ENCODE assay signal across 8 cellular contexts in the genomic region with DNA sequence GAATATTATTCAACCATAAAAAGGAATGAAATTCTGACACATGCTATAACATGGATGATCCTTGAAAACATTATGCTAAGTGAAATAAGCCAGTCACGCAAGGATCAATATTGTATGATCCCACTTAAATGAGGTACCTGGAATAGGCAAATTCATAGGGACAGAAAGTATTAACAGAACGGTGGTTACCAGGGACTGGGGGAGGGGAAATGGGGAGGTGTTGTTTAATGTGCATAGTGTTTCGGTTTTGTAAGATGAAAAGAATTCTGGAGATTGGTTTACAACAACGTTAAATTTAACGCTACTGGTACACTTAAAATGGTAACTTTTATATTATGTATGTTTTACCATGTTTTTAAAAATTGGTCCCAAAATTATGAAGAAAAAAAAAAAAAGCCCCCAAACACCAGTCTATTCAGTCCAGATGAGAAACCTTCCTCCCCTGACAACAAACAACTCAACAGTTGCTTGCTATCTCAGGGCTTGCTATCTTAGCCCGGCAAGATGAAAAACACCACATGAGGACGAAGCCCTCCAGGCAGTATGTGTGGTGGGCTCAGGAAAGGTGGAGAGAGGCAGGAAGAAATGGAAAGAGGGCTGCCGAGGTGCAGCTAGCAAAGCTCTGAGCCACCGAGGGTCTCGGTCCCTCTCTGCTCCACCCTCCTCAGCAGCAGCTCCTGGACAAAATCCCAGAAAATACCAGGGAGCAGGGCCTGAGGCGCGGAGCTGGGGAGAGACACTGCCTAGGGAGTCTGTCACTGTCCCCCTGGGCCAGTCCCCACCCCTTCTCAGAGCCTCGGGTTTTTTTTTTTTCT. TPM values are rescaled to one million over a fixed set of nuclear protein-coding genes. Genes with fewer than 3 reads are reported as not detected.
DNase-seq lines count a peak whose midpoint lies in the region; ATAC-seq and TF ChIP-seq lines count a peak whose summit lies in the region.

No MANE protein-coding gene starts in this region.

- peak overlapping the region; percentile 85 for H2BK120ac ChIP-seq in IMR-90 (ENCODE audit: low read depth, low read length)

- no peak for TF ChIP-seq POLR2A in IMR-90 (IDR thresholded peaks at IDR 0.05; ENCODE audit: low read depth, low read length)

- CTCF ChIA-PET in IMR-90 (lab: Yijun Ruan, JAX) = interaction anchor here (0.6 to 1.9 kb wide), 3 partner anchors 13 to 569 kb away, joined by 3 to 9 read pairs (median 4); no protein-coding TSS in a partner anchor

- no TSS peak for BruUV-seq in IMR-90 (replicated peaks; lab: Mats Ljungman, UMichigan)

- ATAC-seq in IMR-90 (ENCODE audit: low read depth) (peak; percentile 1; the same call in 1 of the 2 replicates), GM21529 (IDR thresholded peaks at IDR 0.05; ENCODE audit: unreplicated experiment) (no peak), HG02840 (IDR thresholded peaks at IDR 0.05; ENCODE audit: low FRiP score, unreplicated experiment) (no peak), left lobe of liver (no peak)

- POLR2A ChIA-PET in IMR-90 (lab: Charles Lee; ENCODE audit: unreplicated experiment) = interaction anchor here (1.1 kb wide), 1 partner anchor 15 kb away, joined by 3 read pairs; no protein-coding TSS in a partner anchor

- H3K9ac ChIP-seq in IMR-90 (ENCODE audit: low read depth, low read length) = peak overlapping the region; percentile 37

- peak overlapping the region; percentile 74 for H2BK5ac ChIP-seq in IMR-90 (ENCODE audit: low read depth, low read length, poor library complexity, severe bottlenecking)

- DNase-seq in IMR-90 = no peak
- peak; percentile 30 for DNase-seq in activated naive CD4-positive, alpha-beta T cell treated with anti-CD3 and anti-CD28 coated beads, Interleukin-2, amount 50 U/mL, for 16 hours
- peak; percentile 34 for DNase-seq in stimulated activated CD8-positive, alpha-beta memory T cell treated with anti-CD3 and anti-CD28 coated beads, Interleukin-4, amount 100 ng/mL, for 48 hours
- no peak for DNase-seq in left lobe of liver (ENCODE audit: low spot score)
- DNase-seq in posterior vena cava (ENCODE audit: low spot score) = no peak

- peak overlapping the region; percentile 90 for H3K27ac ChIP-seq in IMR-90 (ENCODE audit: insufficient read depth, low read length)
- peak overlapping the region; percentile 76 for H3K27ac ChIP-seq in layer of hippocampus (ENCODE audit: low read depth, low read length)

- peak overlapping the region; percentile 92 for H3K4ac ChIP-seq in IMR-90 (ENCODE audit: low read depth, low read length)

- no peaks in the 10 kb centered on the region for H3K9me3 ChIP-seq in IMR-90 (ENCODE audit: control insufficient read depth, insufficient read depth, low read length)

- H2AK5ac ChIP-seq in IMR-90 (ENCODE audit: low read depth, low read length) = peak overlapping the region; percentile 92

- H3K23ac ChIP-seq in IMR-90 (ENCODE audit: low read depth, low read length) = peak overlapping the region; percentile 86

- peak overlapping the region; percentile 74 for H3K56ac ChIP-seq in IMR-90 (ENCODE audit: extremely low read depth, insufficient read depth, low read length)

- intact Hi-C loops in IMR-90 (cut with micrococcal nuclease) = no loop called here
- intact Hi-C loops in posterior vena cava (cut with DNase I) = no loop called here

- in situ Hi-C loops in IMR-90 (cut with MboI; ENCODE audit: low sequenced_read_pairs) = no loop called here

- peak overlapping the region; percentile 97 for H2AK9ac ChIP-seq in IMR-90 (replicated peaks; ENCODE audit: low read depth, low read length, poor library complexity)

- peak overlapping the region; percentile 81 to 94 for H4K8ac ChIP-seq in IMR-90 (ENCODE audit: low read depth in 2 of 2, low read length in 2 of 2)

- H3K4me3 ChIP-seq in IMR-90 (ENCODE audit: insufficient read depth, low read depth, low read length) = no peak overlapping the region

- no peak for TF ChIP-seq RAD21 in IMR-90 (IDR thresholded peaks at IDR 0.05; ENCODE audit: low read length)

- H2BK15ac ChIP-seq in IMR-90 (ENCODE audit: low read depth, low read length) = no peak overlapping the region; the same call in 1 of the 3 replicates

- WGBS in IMR-90 (ENCODE audit: extremely low coverage in 2 of 2, insufficient read length in 1 of 2), 2 experiments = 100% methylated on average over 1 of the region's 13 CpGs; no CpG with 5 or more reads in 1 of the 2 experiments

- peak overlapping the region; percentile 62; the same call in 1 of the 2 replicates for H2BK20ac ChIP-seq in IMR-90 (ENCODE audit: low read depth, low read length)

- dilution Hi-C loops in IMR-90 (cut with HindIII; ENCODE audit: low sequenced_read_pairs, unreplicated experiment) = no loop called here

- peaks cover 63% of the 10 kb centered on the region for H3K9me1 ChIP-seq in IMR-90 (ENCODE audit: insufficient read depth, low read length)

- H4K5ac ChIP-seq in IMR-90 (ENCODE audit: low read depth, low read length) = peak overlapping the region; percentile 52

- peak overlapping the region; percentile 56 for H3K4me2 ChIP-seq in IMR-90 (ENCODE audit: low read depth, low read length)

- H3K4me1 ChIP-seq in IMR-90 (ENCODE audit: control insufficient read depth, insufficient read depth, low read length) = peaks cover 36% of the 10 kb centered on the region

- H3K14ac ChIP-seq in IMR-90 (replicated peaks; ENCODE audit: low read depth, low read length) = peak overlapping the region; percentile 75

- peak overlapping the region; percentile 10; the same call in 1 of the 2 replicates for H3K18ac ChIP-seq in IMR-90 (ENCODE audit: low read depth, low read length)

- H3K36me3 ChIP-seq in IMR-90 (ENCODE audit: control insufficient read depth, insufficient read depth, low read length) = peaks cover 43% of the 10 kb centered on the region

- H3K79me1 ChIP-seq in IMR-90 (ENCODE audit: low read depth in 1 of 2, low read length in 2 of 2) = peaks cover 23 to 87% of the 10 kb centered on the region in 2 experiments

- no peaks in the 10 kb centered on the region for H3K27me3 ChIP-seq in IMR-90 (ENCODE audit: control insufficient read depth, insufficient read depth, low read length)
- H3K27me3 ChIP-seq in layer of hippocampus (ENCODE audit: control insufficient read depth, insufficient read depth, low read length) = no peaks in the 10 kb centered on the region

- no peak for TF ChIP-seq CTCF in IMR-90 (conservative IDR thresholded peaks at IDR 0.05; ENCODE audit: low read depth, low read length)

- H4K20me1 ChIP-seq in IMR-90 (ENCODE audit: insufficient read depth, low read length) = peaks cover 48% of the 10 kb centered on the region

- H2AFZ ChIP-seq in IMR-90 (replicated peaks; ENCODE audit: low read length, poor library complexity) = peak overlapping the region; percentile 85

- H4K91ac ChIP-seq in IMR-90 (ENCODE audit: insufficient read depth, low read depth, low read length) = peak overlapping the region; percentile 71

TF ChIP-seq in IMR-90, 13 proteins besides CTCF, POLR2A, EP300 and RAD21:
- TF ChIP-seq, protein P1, sequence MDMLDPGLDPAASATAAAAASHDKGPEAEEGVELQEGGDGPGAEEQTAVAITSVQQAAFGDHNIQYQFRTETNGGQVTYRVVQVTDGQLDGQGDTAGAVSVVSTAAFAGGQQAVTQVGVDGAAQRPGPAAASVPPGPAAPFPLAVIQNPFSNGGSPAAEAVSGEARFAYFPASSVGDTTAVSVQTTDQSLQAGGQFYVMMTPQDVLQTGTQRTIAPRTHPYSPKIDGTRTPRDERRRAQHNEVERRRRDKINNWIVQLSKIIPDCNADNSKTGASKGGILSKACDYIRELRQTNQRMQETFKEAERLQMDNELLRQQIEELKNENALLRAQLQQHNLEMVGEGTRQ (IDR thresholded peaks at IDR 0.05; ENCODE audit: low read depth, low read length) = no peak
- no peak for TF ChIP-seq RFX5 (IDR thresholded peaks at IDR 0.05; ENCODE audit: low read depth, low read length)
- no peak for TF ChIP-seq MXI1 (IDR thresholded peaks at IDR 0.05; ENCODE audit: borderline replicate concordance, low read depth, low read length)
- TF ChIP-seq NFE2L2 (IDR thresholded peaks at IDR 0.05; ENCODE audit: low read depth, low read length) = no peak
- TF ChIP-seq CEBPB (IDR thresholded peaks at IDR 0.05; ENCODE audit: low read depth, low read length) = no peak
- TF ChIP-seq, protein P2, sequence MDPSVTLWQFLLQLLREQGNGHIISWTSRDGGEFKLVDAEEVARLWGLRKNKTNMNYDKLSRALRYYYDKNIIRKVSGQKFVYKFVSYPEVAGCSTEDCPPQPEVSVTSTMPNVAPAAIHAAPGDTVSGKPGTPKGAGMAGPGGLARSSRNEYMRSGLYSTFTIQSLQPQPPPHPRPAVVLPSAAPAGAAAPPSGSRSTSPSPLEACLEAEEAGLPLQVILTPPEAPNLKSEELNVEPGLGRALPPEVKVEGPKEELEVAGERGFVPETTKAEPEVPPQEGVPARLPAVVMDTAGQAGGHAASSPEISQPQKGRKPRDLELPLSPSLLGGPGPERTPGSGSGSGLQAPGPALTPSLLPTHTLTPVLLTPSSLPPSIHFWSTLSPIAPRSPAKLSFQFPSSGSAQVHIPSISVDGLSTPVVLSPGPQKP (IDR thresholded peaks at IDR 0.05; ENCODE audit: borderline replicate concordance, low read depth, low read length) = no peak
- TF ChIP-seq BHLHE40 (IDR thresholded peaks at IDR 0.05; ENCODE audit: low read depth, low read length) = no peak
- TF ChIP-seq MAZ (IDR thresholded peaks at IDR 0.05; ENCODE audit: borderline replicate concordance, low read depth, low read length) = no peak
- TF ChIP-seq RCOR1 (IDR thresholded peaks at IDR 0.05; ENCODE audit: insufficient replicate concordance, low read length) = no peak
- no peak for TF ChIP-seq FOS (IDR thresholded peaks at IDR 0.05; ENCODE audit: low read depth, low read length)

RNA-seq across cellular contexts. Expression of a gene that starts 8.5 kb away (rescaled TPM):
- total RNA-seq in IMR-90 (2012; rRNA removed) (7.2 and 8.1 TPM in 2 replicates), left lobe of liver (1.7 TPM), posterior vena cava (1 to 10 TPM; 1.1 to 1.5 TPM)
- 17.6 and 18.7 TPM in 2 replicates for polyA plus RNA-seq in IMR-90 (2012; rRNA removed)
- polyA plus RNA-seq in IMR-90 (2012; cell fraction: cytosol; rRNA removed) = 12.3 and 18.8 TPM in 2 replicates
- 22.8 and 32.1 TPM in 2 replicates for polyA plus RNA-seq in IMR-90 (2012; cell fraction: nucleus; rRNA removed; ENCODE audit: low replicate concordance)

RNA-seq across cellular contexts. Expression of a gene that starts 43.6 kb away (rescaled TPM):
- total RNA-seq in IMR-90 (2012; rRNA removed) (not detected in 2 replicates), left lobe of liver (not detected), posterior vena cava (under 1 TPM in 1 of 2 donors, not detected in 1; 0.83 TPM)
- polyA plus RNA-seq in IMR-90 (2012; rRNA removed) = not detected in 2 replicates
- polyA plus RNA-seq in IMR-90 (2012; cell fraction: cytosol; rRNA removed) = 0.01 TPM in 1 of 2 replicates, not detected in the other
- 0.02 TPM in 1 of 2 replicates, not detected in the other for polyA plus RNA-seq in IMR-90 (2012; cell fraction: nucleus; rRNA removed; ENCODE audit: low replicate concordance)

Comparison
In these comparisons a context has a peak if more than half of its experiments do, and no peak if none do; other contexts are left out.
1. DNase-seq: peak in activated naive CD4-positive, alpha-beta T cell treated with anti-CD3 and anti-CD28 coated beads, Interleukin-2, amount 50 U/mL, for 16 hours (single experiment) and stimulated activated CD8-positive, alpha-beta memory T cell treated with anti-CD3 and anti-CD28 coated beads, Interleukin-4, amount 100 ng/mL, for 48 hours (single experiment); none in IMR-90 (single experiment), left lobe of liver (single experiment) and posterior vena cava (single experiment).